8 cellular contexts compared by ENCODE assay signal in genomic region chr1:31760422-31760900, GRCh38. TPM values are rescaled to one million over a fixed set of nuclear protein-coding genes. Genes with fewer than 3 reads are reported as not detected.
A peak's percentile ranks its signal among the peaks of the same experiment; 100 is the strongest.
DNase-seq lines count a peak whose midpoint lies in the region; ATAC-seq lines count a peak whose summit lies in the region.

No MANE protein-coding gene starts in this region.

- peak overlapping the region; percentile 45 for H3K4me3 Mint-ChIP-seq in activated naive CD8-positive, alpha-beta T cell treated with anti-CD3 and anti-CD28 coated beads for 36 hours
- peak overlapping the region; percentile 71 to 90 (median 78) for H3K4me3 Mint-ChIP-seq in immature natural killer cell

- H3K4me1 Mint-ChIP-seq in activated naive CD8-positive, alpha-beta T cell treated with anti-CD3 and anti-CD28 coated beads for 36 hours, result peaks cover 20% of the 10 kb centered on the region
- peaks cover 36 to 41% of the 10 kb centered on the region in 2 donors for H3K4me1 Mint-ChIP-seq in immature natural killer cell

- peak overlapping the region; percentile 36 for H3K27ac ChIP-seq in temporal lobe (ENCODE audit: low read depth, low read length)

- peak; percentile 24 for DNase-seq in stimulated activated CD4-positive, alpha-beta T cell treated with anti-CD3 and anti-CD28 coated beads, Interleukin-15, amount 100 ng/mL, for 24 hours
- DNase-seq in stimulated activated CD4-positive, alpha-beta T cell treated with anti-CD3 and anti-CD28 coated beads, Interleukin-2, amount 100 ng/mL, for 48 hours, result no peak
- DNase-seq in activated naive CD8-positive, alpha-beta T cell treated with anti-CD3 and anti-CD28 coated beads for 36 hours, result no peak
- DNase-seq in immature natural killer cell (no peak), NCI-H187 treated with DMSO at 0.1 percent for 48 hours (lab: John Stamatoyannopoulos, UW) (no peak), NOMO-1 (lab: John Stamatoyannopoulos, UW; ENCODE audit: unreplicated experiment in 2 of 2) (no peak)

- H3K36me3 Mint-ChIP-seq in activated naive CD8-positive, alpha-beta T cell treated with anti-CD3 and anti-CD28 coated beads for 36 hours, result no peaks in the 10 kb centered on the region
- H3K36me3 Mint-ChIP-seq in immature natural killer cell, result no peaks in the 10 kb centered on the region

- H3K9me3 Mint-ChIP-seq in activated naive CD8-positive, alpha-beta T cell treated with anti-CD3 and anti-CD28 coated beads for 36 hours, result no peaks in the 10 kb centered on the region
- no peaks in the 10 kb centered on the region for H3K9me3 Mint-ChIP-seq in immature natural killer cell

- no peak overlapping the region for H3K27ac Mint-ChIP-seq in activated naive CD8-positive, alpha-beta T cell treated with anti-CD3 and anti-CD28 coated beads for 36 hours
- H3K27ac Mint-ChIP-seq in immature natural killer cell, result peak overlapping the region in 1 of 6 donors; percentile 73

- peaks cover 31% of the 10 kb centered on the region for H3K27me3 Mint-ChIP-seq in activated naive CD8-positive, alpha-beta T cell treated with anti-CD3 and anti-CD28 coated beads for 36 hours
- peaks cover 0 to 7% (median 5%) of the 10 kb centered on the region in 3 donors for H3K27me3 Mint-ChIP-seq in immature natural killer cell (ENCODE audit: low read depth in 3 of 3)

- no peak for ATAC-seq in HG03460 (IDR thresholded peaks at IDR 0.05; ENCODE audit: unreplicated experiment)

RNA-seq across cellular contexts. Expression of gene ADGRB2, which starts 3.7 kb away (rescaled TPM):
- total RNA-seq in activated naive CD8-positive, alpha-beta T cell treated with anti-CD3 and anti-CD28 coated beads for 36 hours, result under 1 TPM; 0.08 to 0.18 TPM
- 1 to 10 TPM in 1 of 3 donors, under 1 TPM in 1, not detected in 1; 0.36 to 2.1 TPM for polyA plus RNA-seq in immature natural killer cell
- total RNA-seq in temporal lobe, result 60.2 TPM

RNA-seq across cellular contexts. Expression of gene SPOCD1, which starts 55.4 kb away (rescaled TPM):
- not detected for total RNA-seq in activated naive CD8-positive, alpha-beta T cell treated with anti-CD3 and anti-CD28 coated beads for 36 hours
- 1 to 10 TPM in 1 of 3 donors, under 1 TPM in 2; 0.24 to 2.5 (median 0.46) TPM for polyA plus RNA-seq in immature natural killer cell
- total RNA-seq in temporal lobe, result not detected

RNA-seq across cellular contexts. Expression of gene COL16A1, which starts 56.6 kb away (rescaled TPM):
- under 1 TPM; 0.36 to 0.93 TPM for total RNA-seq in activated naive CD8-positive, alpha-beta T cell treated with anti-CD3 and anti-CD28 coated beads for 36 hours
- polyA plus RNA-seq in immature natural killer cell, result not detected
- total RNA-seq in temporal lobe, result 10.3 TPM

Comparison
In these comparisons a context has a peak if more than half of its experiments do, and no peak if none do; other contexts are left out.
1. RNA of gene ADGRB2, which starts 3.7 kb away (total RNA-seq): 60.2 TPM in temporal lobe (single experiment); 0.08 to 0.18 TPM in activated naive CD8-positive, alpha-beta T cell treated with anti-CD3 and anti-CD28 coated beads for 36 hours; every median in the first group is over 10 times any median in the second.